22 cellular contexts compared by ENCODE assay signal in genomic region chr7:96088579-96088978, GRCh38.
DNase-seq lines count a peak whose midpoint lies in the region; ATAC-seq and TF ChIP-seq lines count a peak whose summit lies in the region.
"Had no signal": no experiment of that assay in that cellular context is flagged by ENCODE, and none has a peak within 500 bp of the region (broad histone marks: within the 10 kb centered on the region; RNA-seq: fewer than 3 reads in every experiment).

No MANE protein-coding gene starts in this region.

- H3K9me3 Mint-ChIP-seq in stimulated activated naive CD8-positive, alpha-beta T cell treated with anti-CD3 and anti-CD28 coated beads, Interleukin-15, amount 100 ng/mL, for 72 hours: no peaks in the 10 kb centered on the region
- H3K9me3 Mint-ChIP-seq: activated CD4-positive, alpha-beta T cell treated with anti-CD3 and anti-CD28 coated beads, Interleukin-2, amount 10 ng/mL, durations not matched to agents 24 days and 14 days; CD14-positive monocyte; IgD-negative memory B cell had no signal

- peaks cover 26% of the 10 kb centered on the region for H3K4me1 ChIP-seq in skeletal muscle satellite cell (ENCODE audit: control insufficient read depth, insufficient read depth, low read length)
- H3K4me1 ChIP-seq: esophagus squamous epithelium, right lobe of liver, upper lobe of right lung had no signal

- peaks cover 37% of the 10 kb centered on the region for H3K27me3 Mint-ChIP-seq in stimulated activated naive CD8-positive, alpha-beta T cell treated with anti-CD3 and anti-CD28 coated beads, Interleukin-15, amount 100 ng/mL, for 72 hours

- H3K9ac ChIP-seq in skeletal muscle satellite cell (ENCODE audit: low read depth, low read length): no peak overlapping the region

- H3K4me3 Mint-ChIP-seq in stimulated activated naive CD8-positive, alpha-beta T cell treated with anti-CD3 and anti-CD28 coated beads, Interleukin-15, amount 100 ng/mL, for 72 hours: no peak overlapping the region
- H3K4me3 Mint-ChIP-seq: activated CD4-positive, alpha-beta T cell treated with anti-CD3 and anti-CD28 coated beads, Interleukin-2, amount 10 ng/mL, durations not matched to agents 24 days and 14 days; CD14-positive monocyte; IgD-negative memory B cell had no signal

- no peaks in the 10 kb centered on the region for H3K4me1 Mint-ChIP-seq in stimulated activated naive CD8-positive, alpha-beta T cell treated with anti-CD3 and anti-CD28 coated beads, Interleukin-15, amount 100 ng/mL, for 72 hours
- H3K4me1 Mint-ChIP-seq: activated CD4-positive, alpha-beta T cell treated with anti-CD3 and anti-CD28 coated beads, Interleukin-2, amount 10 ng/mL, durations not matched to agents 24 days and 14 days; CD14-positive monocyte; IgD-negative memory B cell had no signal

- DNase-seq in SHP77 (lab: John Stamatoyannopoulos, UW) (peak; percentile 16 to 21), SHP77 treated with DMSO at 0.1 percent for 48 hours (lab: John Stamatoyannopoulos, UW) (no peak), NCI-H526 treated with DMSO at 0.1 percent for 48 hours (lab: John Stamatoyannopoulos, UW) (peak; percentile 84), cardiac fibroblast (ENCODE audit: low read depth in 2 of 2) (peak; percentile 2 to 64), iPS-NIHi7 (ENCODE audit: extremely low spot score) (no peak), HuH-7.5 (ENCODE audit: low spot score) (no peak)
- no peak for DNase-seq in stimulated activated naive CD8-positive, alpha-beta T cell treated with anti-CD3 and anti-CD28 coated beads, Interleukin-15, amount 100 ng/mL, for 72 hours
- DNase-seq: activated CD4-positive, alpha-beta T cell treated with anti-CD3 and anti-CD28 coated beads, Interleukin-2, amount 10 ng/mL, durations not matched to agents 24 days and 14 days; activated CD8-positive, alpha-beta memory T cell treated with anti-CD3 and anti-CD28 coated beads, Interleukin-2, amount 50 U/mL, for 4 hours; DMS153; esophagus squamous epithelium; hypothalamus; NCI-H1048; NCI-H345; right lobe of liver; stimulated activated naive CD8-positive, alpha-beta T cell treated with anti-CD3 and anti-CD28 coated beads, Interleukin-15, Interleukin-2, amounts not matched to agents 100 U/mL and 50 U/mL, for 24 hours; upper lobe of right lung had no signal

- H3K27ac Mint-ChIP-seq in stimulated activated naive CD8-positive, alpha-beta T cell treated with anti-CD3 and anti-CD28 coated beads, Interleukin-15, amount 100 ng/mL, for 72 hours: no peak overlapping the region
- H3K27ac Mint-ChIP-seq: activated CD4-positive, alpha-beta T cell treated with anti-CD3 and anti-CD28 coated beads, Interleukin-2, amount 10 ng/mL, durations not matched to agents 24 days and 14 days; CD14-positive monocyte; IgD-negative memory B cell had no signal

- no peak for ATAC-seq in stimulated activated naive CD8-positive, alpha-beta T cell treated with anti-CD3 and anti-CD28 coated beads, Interleukin-15, amount 100 ng/mL, for 72 hours
- ATAC-seq: left lobe of liver; right lobe of liver; stimulated activated naive CD8-positive, alpha-beta T cell treated with anti-CD3 and anti-CD28 coated beads, Interleukin-15, Interleukin-2, amounts not matched to agents 100 U/mL and 50 U/mL, for 24 hours; upper lobe of right lung had no signal

- peak overlapping the region; percentile 49 for H3K4me2 ChIP-seq in skeletal muscle satellite cell (ENCODE audit: low read length)

- H3K4me3 ChIP-seq in cardiac fibroblast (replicated peaks in 1 of 2; ENCODE audit: low read depth in 2 of 2, low read length in 2 of 2) (no peak overlapping the region), skeletal muscle satellite cell (ENCODE audit: low read length) (no peak overlapping the region)
- H3K4me3 ChIP-seq: esophagus squamous epithelium, right lobe of liver, upper lobe of right lung had no signal

- TF ChIP-seq CTCF in cardiac fibroblast (IDR thresholded peaks at IDR 0.05; ENCODE audit: low read depth, low read length): no peak

- H3K36me3 ChIP-seq in skeletal muscle satellite cell (ENCODE audit: insufficient read depth, low read length): no peaks in the 10 kb centered on the region
- H3K36me3 ChIP-seq: esophagus squamous epithelium, neutrophil, right lobe of liver, upper lobe of right lung had no signal

- H3K27me3 ChIP-seq in skeletal muscle satellite cell (ENCODE audit: control insufficient read depth, insufficient read depth, low read length): no peaks in the 10 kb centered on the region
- H3K27me3 ChIP-seq: right lobe of liver, upper lobe of right lung had no signal

- H3K9me3 ChIP-seq in skeletal muscle satellite cell (replicated peaks; ENCODE audit: low read length): no peaks in the 10 kb centered on the region
- H3K9me3 ChIP-seq: esophagus squamous epithelium, neutrophil, right lobe of liver, upper lobe of right lung had no signal

Comparison
In these comparisons a context has a peak if more than half of its experiments do, and no peak if none do; other contexts are left out.
1. DNase-seq: peak in SHP77 (2 of 2), NCI-H526 treated with DMSO at 0.1 percent for 48 hours (single experiment) and cardiac fibroblast (2 of 2); none in SHP77 treated with DMSO at 0.1 percent for 48 hours (single experiment), stimulated activated naive CD8-positive, alpha-beta T cell treated with anti-CD3 and anti-CD28 coated beads, Interleukin-15, amount 100 ng/mL, for 72 hours (0 of 2), iPS-NIHi7 (single experiment) and HuH-7.5 (single experiment).